Comparison of ENCODE assay signal across 4 cellular contexts in genomic region chr10:47753176-47753575, GRCh38. TPM values are rescaled to one million over a fixed set of nuclear protein-coding genes. Genes with fewer than 3 reads are reported as not detected.
"Had no signal": no experiment of that assay in that cellular context is flagged by ENCODE, and none has a peak within 500 bp of the region (broad histone marks: within the 10 kb centered on the region; RNA-seq: fewer than 3 reads in every experiment).

No MANE protein-coding gene starts in this region.

RNA-seq across cellular contexts. Expression of gene SYT15B, which starts 10.2 kb away (rescaled TPM):
- total RNA-seq: HT-29, LHCN-M2, PC-3, SK-MEL-5 had no signal
